Comparison of ENCODE assay signal across 1 cellular context in genomic region chr17:7292729-7293128, GRCh38.
TF ChIP-seq lines count a peak whose summit lies in the region.

No MANE protein-coding gene starts in this region.

TF ChIP-seq in HepG2, 621 proteins besides CTCF, POLR2A, EP300 and RAD21 (continued from another document):
- TF ChIP-seq AHDC1 (CRISPR knock-in tag; IDR thresholded peaks at IDR 0.05; ENCODE audit: borderline replicate concordance) = no peak
- TF ChIP-seq, protein P1, sequence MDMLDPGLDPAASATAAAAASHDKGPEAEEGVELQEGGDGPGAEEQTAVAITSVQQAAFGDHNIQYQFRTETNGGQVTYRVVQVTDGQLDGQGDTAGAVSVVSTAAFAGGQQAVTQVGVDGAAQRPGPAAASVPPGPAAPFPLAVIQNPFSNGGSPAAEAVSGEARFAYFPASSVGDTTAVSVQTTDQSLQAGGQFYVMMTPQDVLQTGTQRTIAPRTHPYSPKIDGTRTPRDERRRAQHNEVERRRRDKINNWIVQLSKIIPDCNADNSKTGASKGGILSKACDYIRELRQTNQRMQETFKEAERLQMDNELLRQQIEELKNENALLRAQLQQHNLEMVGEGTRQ (IDR thresholded peaks at IDR 0.05; ENCODE audit: low read depth, low read length) = no peak
- TF ChIP-seq, protein P1 (CRISPR knock-in tag; IDR thresholded peaks at IDR 0.05; ENCODE audit: borderline replicate concordance) = no peak
- TF ChIP-seq, protein P2, sequence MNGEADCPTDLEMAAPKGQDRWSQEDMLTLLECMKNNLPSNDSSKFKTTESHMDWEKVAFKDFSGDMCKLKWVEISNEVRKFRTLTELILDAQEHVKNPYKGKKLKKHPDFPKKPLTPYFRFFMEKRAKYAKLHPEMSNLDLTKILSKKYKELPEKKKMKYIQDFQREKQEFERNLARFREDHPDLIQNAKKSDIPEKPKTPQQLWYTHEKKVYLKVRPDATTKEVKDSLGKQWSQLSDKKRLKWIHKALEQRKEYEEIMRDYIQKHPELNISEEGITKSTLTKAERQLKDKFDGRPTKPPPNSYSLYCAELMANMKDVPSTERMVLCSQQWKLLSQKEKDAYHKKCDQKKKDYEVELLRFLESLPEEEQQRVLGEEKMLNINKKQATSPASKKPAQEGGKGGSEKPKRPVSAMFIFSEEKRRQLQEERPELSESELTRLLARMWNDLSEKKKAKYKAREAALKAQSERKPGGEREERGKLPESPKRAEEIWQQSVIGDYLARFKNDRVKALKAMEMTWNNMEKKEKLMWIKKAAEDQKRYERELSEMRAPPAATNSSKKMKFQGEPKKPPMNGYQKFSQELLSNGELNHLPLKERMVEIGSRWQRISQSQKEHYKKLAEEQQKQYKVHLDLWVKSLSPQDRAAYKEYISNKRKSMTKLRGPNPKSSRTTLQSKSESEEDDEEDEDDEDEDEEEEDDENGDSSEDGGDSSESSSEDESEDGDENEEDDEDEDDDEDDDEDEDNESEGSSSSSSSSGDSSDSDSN (CRISPR knock-in tag; IDR thresholded peaks at IDR 0.05) = peak; percentile 36; the same call in 1 of the 2 replicates
